ENCODE assay signal across 27 cellular contexts in genomic region chr1:103256490-103256889, GRCh38.
DNase-seq lines count a peak whose midpoint lies in the region; ATAC-seq and TF ChIP-seq lines count a peak whose summit lies in the region.
"Had no signal": no experiment of that assay in that cellular context is flagged by ENCODE, and none has a peak within 500 bp of the region (broad histone marks: within the 10 kb centered on the region; RNA-seq: fewer than 3 reads in every experiment).

No MANE protein-coding gene starts in this region.

- no peak overlapping the region for H2AK9ac ChIP-seq in IMR-90 (replicated peaks; ENCODE audit: low read depth, low read length, poor library complexity)

- no peak overlapping the region for H3K4ac ChIP-seq in IMR-90 (ENCODE audit: low read depth, low read length)

- peaks cover 3% of the 10 kb centered on the region for H3K9me3 Mint-ChIP-seq in chondrocyte (ENCODE audit: low read depth)
- H3K9me3 Mint-ChIP-seq: activated CD8-positive, alpha-beta T cell treated with anti-CD3 and anti-CD28 coated beads for 36 hours had no signal

- intact Hi-C loops in IMR-90 (cut with micrococcal nuclease): no loop called here

- H4K5ac ChIP-seq in IMR-90 (ENCODE audit: low read depth, low read length): no peak overlapping the region

- CTCF ChIA-PET in IMR-90 (lab: Yijun Ruan, JAX): no interaction called here

- H2AK5ac ChIP-seq in IMR-90 (ENCODE audit: low read depth, low read length): no peak overlapping the region

- H3K27me3 Mint-ChIP-seq in chondrocyte (ENCODE audit: low read depth): no peaks in the 10 kb centered on the region
- H3K27me3 Mint-ChIP-seq: activated CD8-positive, alpha-beta T cell treated with anti-CD3 and anti-CD28 coated beads for 36 hours had no signal

- H3K4me1 Mint-ChIP-seq in chondrocyte (ENCODE audit: low read depth): peaks cover 67% of the 10 kb centered on the region

- no peak overlapping the region for H3K9ac ChIP-seq in IMR-90 (ENCODE audit: low read depth, low read length)
- H3K9ac ChIP-seq: BLaER1 treated with 17β-estradiol and CSF1 and Interleukin-3, amounts not matched to agents 10 nM and 100 nM; KMS-11 had no signal

- H2BK20ac ChIP-seq in IMR-90 (ENCODE audit: low read depth, low read length): no peak overlapping the region

- H3K56ac ChIP-seq in IMR-90 (ENCODE audit: extremely low read depth, insufficient read depth, low read length): no peak overlapping the region

- H3K4me3 Mint-ChIP-seq in chondrocyte (ENCODE audit: unreplicated experiment): no peak overlapping the region
- H3K4me3 Mint-ChIP-seq: activated CD8-positive, alpha-beta T cell treated with anti-CD3 and anti-CD28 coated beads for 36 hours had no signal

- H4K20me1 ChIP-seq in IMR-90 (ENCODE audit: insufficient read depth, low read length): no peaks in the 10 kb centered on the region
- H4K20me1 ChIP-seq: BLaER1 treated with 17β-estradiol and CSF1 and Interleukin-3, amounts not matched to agents 10 nM and 100 nM had no signal

- H3K14ac ChIP-seq in IMR-90 (replicated peaks; ENCODE audit: low read depth, low read length): no peak overlapping the region

- no peak overlapping the region for H4K8ac ChIP-seq in IMR-90 (ENCODE audit: low read depth in 2 of 2, low read length in 2 of 2)

- 0 out of 2 replicates have a peak overlapping the region, but pooled peaks have one; percentile 3 for H3K18ac ChIP-seq in IMR-90 (ENCODE audit: low read depth, low read length)

- no peaks in the 10 kb centered on the region for H3K9me1 ChIP-seq in IMR-90 (ENCODE audit: insufficient read depth, low read length)

- POLR2A ChIA-PET in IMR-90 (lab: Charles Lee; ENCODE audit: unreplicated experiment): no interaction called here

- no peak overlapping the region for H3K23ac ChIP-seq in IMR-90 (ENCODE audit: low read depth, low read length)

- peak; percentile 51; the same call in 1 of the 2 replicates for ATAC-seq in IMR-90 (ENCODE audit: low read depth)
- no peak for ATAC-seq in HG02798 (IDR thresholded peaks at IDR 0.05; ENCODE audit: poor library complexity, unreplicated experiment)
- ATAC-seq in HG03354 (IDR thresholded peaks at IDR 0.05; ENCODE audit: poor library complexity, severe bottlenecking, unreplicated experiment): no peak
- no peak for ATAC-seq in HG03520 (IDR thresholded peaks at IDR 0.05; ENCODE audit: unreplicated experiment)
- ATAC-seq: activated CD4-positive, CD25-positive, alpha-beta regulatory T cell treated with anti-CD3 and anti-CD28 coated beads, Interleukin-2, amount 50 U/mL, for 24 hours; activated CD8-positive, alpha-beta T cell treated with anti-CD3 and anti-CD28 coated beads for 36 hours; lower lobe of right lung; SK-N-SH treated with all-trans-retinoic acid at 6 μM for 48 hours had no signal

- H3K4me2 ChIP-seq in IMR-90 (ENCODE audit: low read depth, low read length): no peak overlapping the region
- H3K4me2 ChIP-seq: BLaER1 treated with 17β-estradiol and CSF1 and Interleukin-3, amounts not matched to agents 10 nM and 100 nM; hepatocyte; KMS-11 had no signal

- no peaks in the 10 kb centered on the region for H3K9me3 ChIP-seq in IMR-90 (ENCODE audit: control insufficient read depth, insufficient read depth, low read length)
- H3K9me3 ChIP-seq: BLaER1 treated with 17β-estradiol and CSF1 and Interleukin-3, amounts not matched to agents 10 nM and 100 nM; esophagus squamous epithelium; lower lobe of right lung; suprapubic skin had no signal

- no peak for TF ChIP-seq CTCF in IMR-90 (conservative IDR thresholded peaks at IDR 0.05; ENCODE audit: low read depth, low read length)
- no peak for TF ChIP-seq CTCF in chondrocyte (IDR thresholded peaks at IDR 0.05)

- no peaks in the 10 kb centered on the region for H3K4me1 ChIP-seq in IMR-90 (ENCODE audit: control insufficient read depth, insufficient read depth, low read length)
- H3K4me1 ChIP-seq: BLaER1 treated with 17β-estradiol and CSF1 and Interleukin-3, amounts not matched to agents 10 nM and 100 nM; esophagus squamous epithelium; lower lobe of right lung; suprapubic skin had no signal

- peak overlapping the region; percentile 83 for H3K27ac Mint-ChIP-seq in chondrocyte (ENCODE audit: unreplicated experiment)
- H3K27ac Mint-ChIP-seq: activated CD8-positive, alpha-beta T cell treated with anti-CD3 and anti-CD28 coated beads for 36 hours had no signal

- H4K91ac ChIP-seq in IMR-90 (ENCODE audit: insufficient read depth, low read depth, low read length): no peak overlapping the region

- DNase-seq in A172 (ENCODE audit: low spot score) (peak; percentile 12), IMR-90 (peak; percentile 73), chondrocyte (ENCODE audit: low spot score) (no peak), foreskin melanocyte (peak; percentile 44), NCI-H82 treated with DMSO at 0.1 percent for 48 hours (lab: John Stamatoyannopoulos, UW; ENCODE audit: unreplicated experiment) (no peak)
- DNase-seq: 8988T; activated CD8-positive, alpha-beta T cell treated with anti-CD3 and anti-CD28 coated beads for 36 hours; activated naive CD4-positive, alpha-beta T cell; activated T-cell treated with anti-CD3 and anti-CD28 coated beads, Interleukin-2, amount 50 U/mL, for 1 hour; amygdala; effector memory CD4-positive, alpha-beta T cell; esophagus squamous epithelium; GDM1; islet precursor cell; lower lobe of right lung; NCI-H2029; NCI-H510A; RPMI8226 had no signal

- no peak overlapping the region for H2AFZ ChIP-seq in IMR-90 (replicated peaks; ENCODE audit: low read length, poor library complexity)
- H2AFZ ChIP-seq: hepatocyte had no signal

- peak overlapping the region; percentile 69 for H2BK5ac ChIP-seq in IMR-90 (ENCODE audit: low read depth, low read length, poor library complexity, severe bottlenecking)

- dilution Hi-C loops in IMR-90 (cut with HindIII; ENCODE audit: low sequenced_read_pairs, unreplicated experiment): no loop called here

- in situ Hi-C loops in IMR-90 (cut with MboI; ENCODE audit: low sequenced_read_pairs): no loop called here

- no CpG with 5 or more reads among the region's 1 CpG for WGBS in IMR-90 (ENCODE audit: extremely low coverage in 2 of 2, insufficient read length in 1 of 2), 2 experiments

- H3K27ac ChIP-seq in IMR-90 (ENCODE audit: insufficient read depth, low read length): no peak overlapping the region
- H3K27ac ChIP-seq: BLaER1 treated with 17β-estradiol and CSF1 and Interleukin-3, amounts not matched to agents 10 nM and 100 nM; esophagus squamous epithelium; hepatocyte; KMS-11; lower lobe of right lung had no signal

- no TSS peak for BruUV-seq in IMR-90 (replicated peaks; lab: Mats Ljungman, UMichigan)

- H3K36me3 Mint-ChIP-seq in chondrocyte (ENCODE audit: low read depth): peaks cover 2% of the 10 kb centered on the region

- no peak for TF ChIP-seq POLR2A in IMR-90 (IDR thresholded peaks at IDR 0.05; ENCODE audit: low read depth, low read length)

- H3K36me3 ChIP-seq in IMR-90 (ENCODE audit: control insufficient read depth, insufficient read depth, low read length): no peaks in the 10 kb centered on the region
- H3K36me3 ChIP-seq: BLaER1 treated with 17β-estradiol and CSF1 and Interleukin-3, amounts not matched to agents 10 nM and 100 nM; esophagus squamous epithelium; lower lobe of right lung; suprapubic skin had no signal

- no peak overlapping the region for H2BK120ac ChIP-seq in IMR-90 (ENCODE audit: low read depth, low read length)

- H3K79me1 ChIP-seq in IMR-90 (ENCODE audit: low read depth in 1 of 2, low read length in 2 of 2): no peaks in the 10 kb centered on the region

- TF ChIP-seq RAD21 in IMR-90 (IDR thresholded peaks at IDR 0.05; ENCODE audit: low read length): no peak

- no peak overlapping the region for H2BK15ac ChIP-seq in IMR-90 (ENCODE audit: low read depth, low read length)

- no peak overlapping the region for H3K4me3 ChIP-seq in IMR-90 (ENCODE audit: insufficient read depth, low read depth, low read length)
- H3K4me3 ChIP-seq: BLaER1 treated with 17β-estradiol and CSF1 and Interleukin-3, amounts not matched to agents 10 nM and 100 nM; esophagus squamous epithelium; hepatocyte; lower lobe of right lung; suprapubic skin had no signal

- no peaks in the 10 kb centered on the region for H3K27me3 ChIP-seq in IMR-90 (ENCODE audit: control insufficient read depth, insufficient read depth, low read length)
- H3K27me3 ChIP-seq: BLaER1 treated with 17β-estradiol and CSF1 and Interleukin-3, amounts not matched to agents 10 nM and 100 nM; esophagus squamous epithelium; hepatocyte; suprapubic skin had no signal

TF ChIP-seq in IMR-90, 13 proteins besides CTCF, POLR2A, EP300 and RAD21:
- TF ChIP-seq CEBPB (IDR thresholded peaks at IDR 0.05; ENCODE audit: low read depth, low read length) (peak; percentile 66; the same call in 1 of the 2 replicates), FOS (IDR thresholded peaks at IDR 0.05; ENCODE audit: low read depth, low read length) (peak; percentile 26; the same call in 1 of the 2 replicates), SMC3 (IDR thresholded peaks at IDR 0.05; ENCODE audit: low read depth, low read length) (no peak), USF2 (IDR thresholded peaks at IDR 0.05; ENCODE audit: low read depth, low read length) (peak; percentile 61; the same call in 1 of the 2 replicates)

Comparison
In these comparisons a context has a peak if more than half of its experiments do, and no peak if none do; other contexts are left out.
1. DNase-seq: peak in A172 (single experiment), IMR-90 (single experiment) and foreskin melanocyte (single experiment); none in chondrocyte (single experiment) and NCI-H82 treated with DMSO at 0.1 percent for 48 hours (single experiment).